1 cellular context compared by ENCODE assay signal in genomic region chr6:158803733-158804143, GRCh38.
TF ChIP-seq lines count a peak whose summit lies in the region.

No MANE protein-coding gene starts in this region.

TF ChIP-seq in SK-N-SH, 30 proteins besides CTCF, POLR2A, EP300 and RAD21 (continued from another document):
- TF ChIP-seq REST (IDR thresholded peaks at IDR 0.05; ENCODE audit: low read depth, low read length) (no peak), NRF1 (IDR thresholded peaks at IDR 0.05; ENCODE audit: low read depth, low read length) (no peak), RCOR1 (IDR thresholded peaks at IDR 0.05; ENCODE audit: low read length) (no peak), EZH2phosphoT487 (IDR thresholded peaks at IDR 0.05; ENCODE audit: borderline replicate concordance, low read depth) (no peak), GABPA (IDR thresholded peaks at IDR 0.05; ENCODE audit: low read depth) (no peak), TAF1 (IDR thresholded peaks at IDR 0.05; ENCODE audit: borderline replicate concordance, low read depth, low read length) (no peak), FOXM1 (IDR thresholded peaks at IDR 0.05; ENCODE audit: low read depth) (no peak), JUND (IDR thresholded peaks at IDR 0.05) (no peak)
